Comparison of ENCODE assay signal across 20 cellular contexts in genomic region chr13:40444241-40444640, GRCh38.
"Had no signal": no experiment of that assay in that cellular context is flagged by ENCODE, and none has a peak within 500 bp of the region (broad histone marks: within the 10 kb centered on the region; RNA-seq: fewer than 3 reads in every experiment).

No MANE protein-coding gene starts in this region.

- ATAC-seq: gastroesophageal sphincter; left lobe of liver; natural killer cell treated with Interleukin-12 subunit alpha and Interleukin-12 subunit beta and Interleukin-15 and Interleukin-18, amount 100 ng/mL, for 72 hours had no signal

- H3K4me3 ChIP-seq: esophagus squamous epithelium, gastroesophageal sphincter, neural progenitor cell, ovary, right atrium auricular region, sigmoid colon, skin epidermis, thoracic aorta, transverse colon had no signal

- H3K27ac ChIP-seq: esophagus squamous epithelium, gastroesophageal sphincter, neural progenitor cell, ovary, right atrium auricular region, sigmoid colon, thoracic aorta, transverse colon had no signal

- H3K36me3 ChIP-seq: esophagus squamous epithelium, gastroesophageal sphincter, neural progenitor cell, ovary, right atrium auricular region, sigmoid colon, thoracic aorta, transverse colon had no signal

- H3K4me3 Mint-ChIP-seq: natural killer cell treated with Interleukin-12 subunit alpha and Interleukin-12 subunit beta and Interleukin-15 and Interleukin-18, amount 100 ng/mL, for 72 hours; neural progenitor cell; stimulated activated naive CD8-positive, alpha-beta T cell treated with anti-CD3 and anti-CD28 coated beads, Interleukin-15, Interleukin-2, amounts not matched to agents 100 ng/mL and 50 ng/mL, for 24 hours had no signal

- H3K9ac ChIP-seq: neural progenitor cell had no signal

- H3K27me3 Mint-ChIP-seq: stimulated activated naive CD8-positive, alpha-beta T cell treated with anti-CD3 and anti-CD28 coated beads, Interleukin-15, Interleukin-2, amounts not matched to agents 100 ng/mL and 50 ng/mL, for 24 hours had no signal

- H3K27ac Mint-ChIP-seq: natural killer cell treated with Interleukin-12 subunit alpha and Interleukin-12 subunit beta and Interleukin-15 and Interleukin-18, amount 100 ng/mL, for 72 hours; neural progenitor cell; stimulated activated naive CD8-positive, alpha-beta T cell treated with anti-CD3 and anti-CD28 coated beads, Interleukin-15, Interleukin-2, amounts not matched to agents 100 ng/mL and 50 ng/mL, for 24 hours had no signal

- H3K9me3 Mint-ChIP-seq: natural killer cell treated with Interleukin-12 subunit alpha and Interleukin-12 subunit beta and Interleukin-15 and Interleukin-18, amount 100 ng/mL, for 72 hours; stimulated activated naive CD8-positive, alpha-beta T cell treated with anti-CD3 and anti-CD28 coated beads, Interleukin-15, Interleukin-2, amounts not matched to agents 100 ng/mL and 50 ng/mL, for 24 hours had no signal

- DNase-seq: effector memory CD4-positive, alpha-beta T cell; esophagus squamous epithelium; foreskin fibroblast; glutamatergic neuron; islet precursor cell; mammary epithelial cell; nucleus accumbens; ovary; sigmoid colon; stimulated activated CD4-positive, alpha-beta T cell treated with anti-CD3 and anti-CD28 coated beads, Interleukin-12 subunit alpha, Interleukin-12 subunit beta, amount 100 ng/mL, for 4 hours; stimulated activated CD4-positive, alpha-beta T cell treated with anti-CD3 and anti-CD28 coated beads, Interleukin-2, amount 100 ng/mL, for 48 hours; transverse colon had no signal

- H3K9me3 ChIP-seq: esophagus squamous epithelium, gastroesophageal sphincter, ovary, sigmoid colon, thoracic aorta, transverse colon had no signal

- H3K27me3 ChIP-seq: esophagus squamous epithelium, gastroesophageal sphincter, neural progenitor cell, ovary, right atrium auricular region, sigmoid colon, transverse colon had no signal

- H3K4me2 ChIP-seq: neural progenitor cell had no signal

- H2AFZ ChIP-seq: neural progenitor cell had no signal

- H3K36me3 Mint-ChIP-seq: natural killer cell treated with Interleukin-12 subunit alpha and Interleukin-12 subunit beta and Interleukin-15 and Interleukin-18, amount 100 ng/mL, for 72 hours had no signal
